In genomic region chr20:44909872-44910689, GRCh38 we compare ENCODE assay signal across 7 cellular contexts. TPM values are rescaled to one million over a fixed set of nuclear protein-coding genes. Genes with fewer than 3 reads are reported as not detected.
DNase-seq lines count a peak whose midpoint lies in the region; ATAC-seq and TF ChIP-seq lines count a peak whose summit lies in the region.

Gene PABPC1L, plus strand, starts transcription at chr20:44910060. Its CDS starts 84 bp downstream, at chr20:44910144.

- DNase-seq in NCI-H2171 (lab: John Stamatoyannopoulos, UW) (peak; percentile 81), kidney epithelial cell (ENCODE audit: low read depth) (no peak)
- peak; percentile 57 for DNase-seq in activated CD4-positive, CD25-positive, alpha-beta regulatory T cell treated with anti-CD3 and anti-CD28 coated beads, Interleukin-2, amount 50 U/mL, for 16 hours (ENCODE audit: low read depth, low spot score)
- DNase-seq in central memory CD4-positive, alpha-beta T cell: peak; percentile 68
- DNase-seq in stimulated activated CD4-positive, alpha-beta T cell treated with anti-CD3 and anti-CD28 coated beads, Interleukin-1b, Interleukin-23, amount 100 ng/mL, for 24 hours (ENCODE audit: low read depth in 4 of 4, low spot score in 1 of 4): peak; percentile 42 to 78 (median 63)

- no peaks in the 10 kb centered on the region for H3K27me3 ChIP-seq in kidney epithelial cell (ENCODE audit: control insufficient read depth, insufficient read depth, low read length)

- ATAC-seq in HG02885 (IDR thresholded peaks at IDR 0.05; ENCODE audit: poor library complexity, unreplicated experiment): peak; percentile 90

- H3K4me3 ChIP-seq in kidney epithelial cell (ENCODE audit: low read depth, low read length): peak within 1 kb of the TSS; percentile 70

- no peak for TF ChIP-seq CTCF in kidney epithelial cell (IDR thresholded peaks at IDR 0.05; ENCODE audit: insufficient read depth, low read length, poor library complexity, severe bottlenecking)

- H3K36me3 ChIP-seq in kidney epithelial cell (ENCODE audit: control insufficient read depth, insufficient read depth, low read length): peaks cover 1% of the 10 kb centered on the region

- TF ChIP-seq POLR2A in GM18526 (IDR thresholded peaks at IDR 0.05; ENCODE audit: extremely low read depth, insufficient read length): peak; percentile 69

RNA-seq across cellular contexts. Expression of gene PABPC1L, which starts in this region (rescaled TPM):
- total RNA-seq in kidney epithelial cell: 15.7 and 27.2 TPM in 2 replicates
